ENCODE assay signal across 14 cellular contexts in the genomic region with DNA sequence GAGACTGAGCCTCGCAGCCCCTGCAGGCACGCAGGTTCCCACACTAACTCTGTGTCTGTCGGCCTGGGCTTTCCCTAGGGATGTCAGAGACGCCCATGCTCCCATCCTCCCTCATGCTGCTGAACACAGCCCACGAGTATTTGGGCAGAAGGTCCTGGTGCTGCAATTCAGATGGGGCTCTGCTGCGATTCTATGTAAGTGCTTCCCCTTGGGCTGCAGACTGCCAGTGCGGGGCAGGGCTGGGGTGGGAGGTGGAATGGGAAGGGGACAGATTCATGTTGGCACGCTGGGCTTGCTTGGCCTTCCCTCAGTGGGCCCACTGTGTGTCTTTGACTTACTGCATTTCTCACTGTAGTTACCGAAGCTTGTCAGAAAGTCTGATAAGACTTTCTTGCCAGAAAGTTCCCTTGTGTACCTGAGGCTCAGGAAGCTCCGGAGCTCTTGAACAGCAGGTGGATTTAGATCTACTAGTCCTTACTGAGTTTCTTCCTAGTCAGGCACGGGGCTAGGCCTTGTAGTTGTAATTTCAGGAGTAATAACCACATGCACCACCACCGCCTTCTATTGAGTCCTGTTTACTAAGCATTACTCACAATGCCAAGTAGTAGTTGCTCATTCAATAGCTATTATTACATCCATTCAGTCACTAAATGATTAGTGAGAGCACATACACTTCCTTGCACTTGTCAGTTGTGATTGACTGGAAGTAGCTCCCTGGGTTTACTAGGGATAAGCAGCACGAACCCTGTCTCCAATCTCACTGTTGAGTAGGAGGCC.
"Had no signal": no experiment of that assay in that cellular context is flagged by ENCODE, and none has a peak within 500 bp of the region (broad histone marks: within the 10 kb centered on the region; RNA-seq: fewer than 3 reads in every experiment).

No MANE protein-coding gene starts in this region.

- H3K9me3 ChIP-seq: adrenal gland, neutrophil, transverse colon had no signal

- H3K4me3 ChIP-seq: adrenal gland, lung, transverse colon had no signal

- H3K27ac ChIP-seq: adrenal gland, neutrophil had no signal

- DNase-seq: activated CD4-positive, alpha-beta T cell treated with anti-CD3 and anti-CD28 coated beads for 4 hours; activated CD8-positive, alpha-beta memory T cell treated with anti-CD3 and anti-CD28 coated beads, Interleukin-2, amount 50 U/mL, for 48 hours; activated CD8-positive, alpha-beta T cell treated with anti-CD3 and anti-CD28 coated beads for 36 hours; activated naive CD4-positive, alpha-beta T cell treated with anti-CD3 and anti-CD28 coated beads, Interleukin-2, amount 50 U/mL, for 16 hours; adrenal gland; effector memory CD4-positive, alpha-beta T cell; naive B cell; right cardiac atrium; stimulated activated naive B cell treated with anti-CD40 and anti-IgM and Interleukin-4, amounts not matched to agents 10 μg/mL and 1 μg/mL and 100 μg/mL, for 72 hours; substantia nigra; T-helper 9 cell; transverse colon had no signal

- ATAC-seq: activated CD8-positive, alpha-beta T cell treated with anti-CD3 and anti-CD28 coated beads for 36 hours; stimulated activated naive B cell treated with anti-CD40 and anti-IgM and Interleukin-4, amounts not matched to agents 10 μg/mL and 1 μg/mL and 100 μg/mL, for 72 hours had no signal

- H3K27me3 ChIP-seq: adrenal gland, neutrophil, transverse colon had no signal

- H3K4me1 ChIP-seq: adrenal gland, transverse colon had no signal
